ENCODE assay signal across 18 cellular contexts in genomic region chr4:8414377-8414776, GRCh38. TPM values are rescaled to one million over a fixed set of nuclear protein-coding genes. Genes with fewer than 3 reads are reported as not detected.
DNase-seq lines count a peak whose midpoint lies in the region; ATAC-seq, FAIRE-seq and TF ChIP-seq lines count a peak whose summit lies in the region.
"Had no signal": no experiment of that assay in that cellular context is flagged by ENCODE, and none has a peak within 500 bp of the region (broad histone marks: within the 10 kb centered on the region; RNA-seq: fewer than 3 reads in every experiment).

No MANE protein-coding gene starts in this region.

- CTCF ChIA-PET in activated CD4-positive, alpha-beta T cell treated with anti-CD3 and anti-CD28 coated beads for 36 hours (lab: Charles Lee) = no interaction called here

- H3K36me3 ChIP-seq in small intestine (ENCODE audit: control insufficient read depth in 2 of 2, insufficient read depth in 2 of 2, low read length in 2 of 2) (peaks cover 0 to 15% of the 10 kb centered on the region in 2 donors), heart right ventricle (peaks cover 0 to 56% (median 19%) of the 10 kb centered on the region in 9 donors)

- TF ChIP-seq CTCF in heart right ventricle (IDR thresholded peaks at IDR 0.05) = no peak

- H3K4me1 Mint-ChIP-seq in activated CD4-positive, alpha-beta T cell treated with anti-CD3 and anti-CD28 coated beads for 36 hours = peaks cover 37% of the 10 kb centered on the region
- peaks cover 32% of the 10 kb centered on the region for H3K4me1 Mint-ChIP-seq in activated T-helper 2 cell treated with anti-CD3 and anti-CD28 coated beads, Interferon-gamma antibody, Interleukin-2, Interleukin-4, amounts not matched to agents 10 μg/mL and 5 μg/mL and 100 μg/mL, durations not matched to agents 14 hours and 24 hours and 36 hours (ENCODE audit: low read depth)

- no peaks in the 10 kb centered on the region for H3K9me3 Mint-ChIP-seq in activated CD4-positive, alpha-beta T cell treated with anti-CD3 and anti-CD28 coated beads for 36 hours (ENCODE audit: low read depth)
- H3K9me3 Mint-ChIP-seq in activated T-helper 2 cell treated with anti-CD3 and anti-CD28 coated beads, Interferon-gamma antibody, Interleukin-2, Interleukin-4, amounts not matched to agents 10 μg/mL and 5 μg/mL and 100 μg/mL, durations not matched to agents 14 hours and 24 hours and 36 hours = no peaks in the 10 kb centered on the region
- H3K9me3 Mint-ChIP-seq: CD8-positive, alpha-beta T cell; HFFc6 had no signal

- peak overlapping the region; percentile 79 for H3K27ac Mint-ChIP-seq in activated CD4-positive, alpha-beta T cell treated with anti-CD3 and anti-CD28 coated beads for 36 hours
- H3K27ac Mint-ChIP-seq in activated T-helper 2 cell treated with anti-CD3 and anti-CD28 coated beads, Interferon-gamma antibody, Interleukin-2, Interleukin-4, amounts not matched to agents 10 μg/mL and 5 μg/mL and 100 μg/mL, durations not matched to agents 14 hours and 24 hours and 36 hours = peak overlapping the region; percentile 78
- H3K27ac Mint-ChIP-seq: CD8-positive, alpha-beta T cell; HFFc6 had no signal

- no peak for FAIRE-seq in small intestine (lab: Jason Lieb, UNC)
- FAIRE-seq: A549, GM12892 had no signal

- peaks cover 25% of the 10 kb centered on the region for H3K36me3 Mint-ChIP-seq in activated CD4-positive, alpha-beta T cell treated with anti-CD3 and anti-CD28 coated beads for 36 hours (ENCODE audit: low read depth)
- peaks cover 38% of the 10 kb centered on the region for H3K36me3 Mint-ChIP-seq in activated T-helper 2 cell treated with anti-CD3 and anti-CD28 coated beads, Interferon-gamma antibody, Interleukin-2, Interleukin-4, amounts not matched to agents 10 μg/mL and 5 μg/mL and 100 μg/mL, durations not matched to agents 14 hours and 24 hours and 36 hours (ENCODE audit: low read depth)

- no peaks in the 10 kb centered on the region for H3K4me1 ChIP-seq in small intestine (ENCODE audit: control insufficient read depth in 2 of 2, insufficient read depth in 1 of 2, low read depth in 1 of 2, low read length in 1 of 2)
- peaks cover 0 to 19% (median 11%) of the 10 kb centered on the region in 9 donors for H3K4me1 ChIP-seq in heart right ventricle
- H3K4me1 ChIP-seq: Peyer's patch had no signal

- H3K27me3 ChIP-seq in small intestine (ENCODE audit: control insufficient read depth in 2 of 2, insufficient read depth in 2 of 2, low read length in 2 of 2) = no peaks in the 10 kb centered on the region
- no peaks in the 10 kb centered on the region for H3K27me3 ChIP-seq in heart right ventricle
- H3K27me3 ChIP-seq: dorsolateral prefrontal cortex, Peyer's patch, upper lobe of left lung had no signal

- WGBS in small intestine, 3 donors = 71 to 86% (median 85%) methylated on average over 2 of the region's 2 CpGs
- 83 to 87% methylated on average over 2 of the region's 2 CpGs for WGBS in heart right ventricle, 2 donors

- ATAC-seq in activated CD4-positive, alpha-beta T cell treated with anti-CD3 and anti-CD28 coated beads for 36 hours = peak; percentile 43
- no peak for ATAC-seq in heart right ventricle
- ATAC-seq: A549; CD8-positive, alpha-beta T cell; left lobe of liver had no signal

- DNase-seq in activated CD4-positive, alpha-beta T cell treated with anti-CD3 and anti-CD28 coated beads for 36 hours = peak; percentile 80
- DNase-seq in activated CD4-positive, alpha-beta T cell treated with anti-CD3 and anti-CD28 coated beads for 1 hour = no peak
- DNase-seq in T-helper 22 cell (ENCODE audit: low read depth) (peak; percentile 20), DMS53 treated with DMSO at 0.1 percent for 48 hours (lab: John Stamatoyannopoulos, UW; ENCODE audit: unreplicated experiment) (no peak), small intestine (no peak), heart right ventricle (no peak)
- DNase-seq in activated T-helper 2 cell treated with anti-CD3 and anti-CD28 coated beads, Interferon-gamma antibody, Interleukin-2, Interleukin-4, amounts not matched to agents 10 μg/mL and 5 μg/mL and 100 μg/mL, durations not matched to agents 14 hours and 24 hours and 36 hours (ENCODE audit: low spot score) = no peak
- DNase-seq in stimulated activated CD4-positive, alpha-beta T cell treated with anti-CD3 and anti-CD28 coated beads, Interleukin-4, amount 100 ng/mL, for 24 hours = peak; percentile 61
- DNase-seq: dorsolateral prefrontal cortex, HFFc6, NCI-H2029, NCI-H526 treated with DMSO at 0.1 percent for 48 hours, Peyer's patch, upper lobe of left lung had no signal

- H3K4me3 ChIP-seq in small intestine (ENCODE audit: low read depth in 1 of 2, low read length in 2 of 2) (no peak overlapping the region), heart right ventricle (no peak overlapping the region)
- H3K4me3 ChIP-seq: A549, dorsolateral prefrontal cortex, Peyer's patch, upper lobe of left lung had no signal

- no peaks in the 10 kb centered on the region for H3K27me3 Mint-ChIP-seq in activated CD4-positive, alpha-beta T cell treated with anti-CD3 and anti-CD28 coated beads for 36 hours
- H3K27me3 Mint-ChIP-seq in activated T-helper 2 cell treated with anti-CD3 and anti-CD28 coated beads, Interferon-gamma antibody, Interleukin-2, Interleukin-4, amounts not matched to agents 10 μg/mL and 5 μg/mL and 100 μg/mL, durations not matched to agents 14 hours and 24 hours and 36 hours (ENCODE audit: low read depth) = no peaks in the 10 kb centered on the region

- peak overlapping the region; percentile 24 for H3K4me3 Mint-ChIP-seq in activated CD4-positive, alpha-beta T cell treated with anti-CD3 and anti-CD28 coated beads for 36 hours
- H3K4me3 Mint-ChIP-seq in activated T-helper 2 cell treated with anti-CD3 and anti-CD28 coated beads, Interferon-gamma antibody, Interleukin-2, Interleukin-4, amounts not matched to agents 10 μg/mL and 5 μg/mL and 100 μg/mL, durations not matched to agents 14 hours and 24 hours and 36 hours (ENCODE audit: low read depth) = peak overlapping the region; percentile 15
- H3K4me3 Mint-ChIP-seq: CD8-positive, alpha-beta T cell; HFFc6 had no signal

- POLR2A ChIA-PET in activated CD4-positive, alpha-beta T cell treated with anti-CD3 and anti-CD28 coated beads for 36 hours (lab: Charles Lee) = no interaction called here

- no peak overlapping the region for H3K27ac ChIP-seq in small intestine (ENCODE audit: low read depth in 1 of 2, low read length in 1 of 2)
- no peak overlapping the region for H3K27ac ChIP-seq in heart right ventricle
- H3K27ac ChIP-seq: A549, dorsolateral prefrontal cortex, Peyer's patch, upper lobe of left lung had no signal

- H3K9me3 ChIP-seq in small intestine (ENCODE audit: control insufficient read depth, low read depth) (no peaks in the 10 kb centered on the region), heart right ventricle (no peaks in the 10 kb centered on the region)
- H3K9me3 ChIP-seq: A549, Peyer's patch, upper lobe of left lung had no signal

- intact Hi-C loops in activated CD4-positive, alpha-beta T cell treated with anti-CD3 and anti-CD28 coated beads for 36 hours (cut with DNase I, micrococcal nuclease) = no loop called here
- intact Hi-C loops in activated T-helper 2 cell treated with anti-CD3 and anti-CD28 coated beads, Interferon-gamma antibody, Interleukin-2, Interleukin-4, amounts not matched to agents 10 μg/mL and 5 μg/mL and 100 μg/mL, durations not matched to agents 14 hours and 24 hours and 36 hours (cut with micrococcal nuclease) = no loop called here
- intact Hi-C loops in heart right ventricle (cut with DNase I) = no loop called here

RNA-seq across cellular contexts. Expression of gene ACOX3, which starts 26.1 kb away (rescaled TPM):
- 10 to 100 TPM; 20.5 to 29.3 TPM for total RNA-seq in activated CD4-positive, alpha-beta T cell treated with anti-CD3 and anti-CD28 coated beads for 36 hours
- 28.4 and 29.9 TPM in 2 replicates for total RNA-seq in activated T-helper 2 cell treated with anti-CD3 and anti-CD28 coated beads, Interferon-gamma antibody, Interleukin-2, Interleukin-4, amounts not matched to agents 10 μg/mL and 5 μg/mL and 100 μg/mL, durations not matched to agents 14 hours and 24 hours and 36 hours
- polyA plus RNA-seq in small intestine = 10 to 100 TPM; 15.2 to 31.1 (median 29.5) TPM
- total RNA-seq in heart right ventricle = 10 to 100 TPM; 21.6 to 28.9 (median 25.6) TPM
- 10 to 100 TPM; 17.9 to 18.5 TPM for polyA plus RNA-seq in heart right ventricle

RNA-seq across cellular contexts. Expression of gene TRMT44, which starts 26.2 kb away (rescaled TPM):
- 10 to 100 TPM; 20.1 to 24.5 TPM for total RNA-seq in activated CD4-positive, alpha-beta T cell treated with anti-CD3 and anti-CD28 coated beads for 36 hours
- 25.6 and 28.2 TPM in 2 replicates for total RNA-seq in activated T-helper 2 cell treated with anti-CD3 and anti-CD28 coated beads, Interferon-gamma antibody, Interleukin-2, Interleukin-4, amounts not matched to agents 10 μg/mL and 5 μg/mL and 100 μg/mL, durations not matched to agents 14 hours and 24 hours and 36 hours
- polyA plus RNA-seq in small intestine = 1 to 10 TPM; 4.7 to 5.3 (median 5.1) TPM
- total RNA-seq in heart right ventricle = 10 to 100 TPM in 2 of 10 donors, 1 to 10 TPM in 8; 6.0 to 10.2 (median 8.4) TPM
- 1 to 10 TPM; 4.5 to 5.3 TPM for polyA plus RNA-seq in heart right ventricle

Comparison
In these comparisons a context has a peak if more than half of its experiments do, and no peak if none do; other contexts are left out.
1. DNase-seq: peak in activated CD4-positive, alpha-beta T cell treated with anti-CD3 and anti-CD28 coated beads for 36 hours (single experiment), T-helper 22 cell (single experiment) and stimulated activated CD4-positive, alpha-beta T cell treated with anti-CD3 and anti-CD28 coated beads, Interleukin-4, amount 100 ng/mL, for 24 hours (single experiment); none in activated CD4-positive, alpha-beta T cell treated with anti-CD3 and anti-CD28 coated beads for 1 hour (single experiment), activated T-helper 2 cell treated with anti-CD3 and anti-CD28 coated beads, Interferon-gamma antibody, Interleukin-2, Interleukin-4, amounts not matched to agents 10 μg/mL and 5 μg/mL and 100 μg/mL, durations not matched to agents 14 hours and 24 hours and 36 hours (single experiment), DMS53 treated with DMSO at 0.1 percent for 48 hours (single experiment), small intestine (single experiment) and heart right ventricle (0 of 2).